Comparison of ENCODE assay signal across 1 cellular context in the genomic region with DNA sequence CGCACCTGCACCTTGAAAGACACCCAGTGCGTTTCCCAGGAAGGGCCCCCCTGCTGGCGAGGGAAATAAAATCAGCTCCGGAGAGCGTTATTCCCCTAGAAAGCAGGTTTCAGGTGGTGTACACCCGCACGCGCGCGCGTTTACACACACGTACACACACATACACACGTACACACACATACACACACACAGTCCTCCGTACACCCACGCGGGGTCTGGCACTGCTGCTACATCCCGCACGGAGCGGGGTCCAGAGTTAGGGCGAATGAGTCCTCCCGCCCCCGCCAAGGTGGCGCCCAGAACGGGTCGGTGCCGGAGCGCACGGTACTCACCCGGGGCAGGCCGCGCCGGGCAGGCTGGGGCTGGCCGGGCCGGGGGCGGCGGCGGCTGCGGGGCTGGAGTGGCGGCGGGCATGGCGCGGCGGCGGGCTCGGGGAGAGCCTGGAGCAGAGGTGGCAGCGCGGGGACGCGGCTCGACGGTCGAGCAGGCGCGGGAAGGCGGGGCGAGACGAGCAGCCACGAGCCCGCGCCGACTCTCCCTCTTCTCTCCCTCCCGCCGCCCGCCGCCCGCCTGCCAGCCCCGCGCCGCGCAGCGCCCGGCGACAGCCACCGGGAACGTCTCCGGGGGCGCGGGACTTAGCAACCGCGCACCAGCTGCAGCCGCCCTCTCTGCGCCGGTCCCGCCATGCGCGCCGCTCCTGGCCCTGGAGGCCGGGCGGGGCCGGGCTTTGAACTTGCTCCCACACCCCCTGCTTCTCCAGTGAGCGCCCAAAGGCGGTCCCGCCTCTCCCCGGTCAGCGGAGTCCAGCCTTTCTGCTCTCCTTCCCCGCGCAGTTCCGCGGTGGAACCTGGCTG.
TF ChIP-seq lines count a peak whose summit lies in the region.

A gene with protein sequence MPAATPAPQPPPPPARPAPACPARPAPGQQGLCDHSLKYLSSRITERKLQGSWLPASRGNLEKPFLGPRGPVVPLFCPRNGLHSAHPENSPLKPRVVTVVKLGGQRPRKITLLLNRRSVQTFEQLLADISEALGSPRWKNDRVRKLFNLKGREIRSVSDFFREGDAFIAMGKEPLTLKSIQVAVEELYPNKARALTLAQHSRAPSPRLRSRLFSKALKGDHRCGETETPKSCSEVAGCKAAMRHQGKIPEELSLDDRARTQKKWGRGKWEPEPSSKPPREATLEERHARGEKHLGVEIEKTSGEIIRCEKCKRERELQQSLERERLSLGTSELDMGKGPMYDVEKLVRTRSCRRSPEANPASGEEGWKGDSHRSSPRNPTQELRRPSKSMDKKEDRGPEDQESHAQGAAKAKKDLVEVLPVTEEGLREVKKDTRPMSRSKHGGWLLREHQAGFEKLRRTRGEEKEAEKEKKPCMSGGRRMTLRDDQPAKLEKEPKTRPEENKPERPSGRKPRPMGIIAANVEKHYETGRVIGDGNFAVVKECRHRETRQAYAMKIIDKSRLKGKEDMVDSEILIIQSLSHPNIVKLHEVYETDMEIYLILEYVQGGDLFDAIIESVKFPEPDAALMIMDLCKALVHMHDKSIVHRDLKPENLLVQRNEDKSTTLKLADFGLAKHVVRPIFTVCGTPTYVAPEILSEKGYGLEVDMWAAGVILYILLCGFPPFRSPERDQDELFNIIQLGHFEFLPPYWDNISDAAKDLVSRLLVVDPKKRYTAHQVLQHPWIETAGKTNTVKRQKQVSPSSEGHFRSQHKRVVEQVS (minus strand): TSS at position 704 of the 854 bp plus-strand sequence. CDS start 290 bp downstream, at position 414.

TF ChIP-seq in Ishikawa, 13 proteins besides CTCF, POLR2A, EP300 and RAD21 (continued from another document):
- TF ChIP-seq, protein P1, sequence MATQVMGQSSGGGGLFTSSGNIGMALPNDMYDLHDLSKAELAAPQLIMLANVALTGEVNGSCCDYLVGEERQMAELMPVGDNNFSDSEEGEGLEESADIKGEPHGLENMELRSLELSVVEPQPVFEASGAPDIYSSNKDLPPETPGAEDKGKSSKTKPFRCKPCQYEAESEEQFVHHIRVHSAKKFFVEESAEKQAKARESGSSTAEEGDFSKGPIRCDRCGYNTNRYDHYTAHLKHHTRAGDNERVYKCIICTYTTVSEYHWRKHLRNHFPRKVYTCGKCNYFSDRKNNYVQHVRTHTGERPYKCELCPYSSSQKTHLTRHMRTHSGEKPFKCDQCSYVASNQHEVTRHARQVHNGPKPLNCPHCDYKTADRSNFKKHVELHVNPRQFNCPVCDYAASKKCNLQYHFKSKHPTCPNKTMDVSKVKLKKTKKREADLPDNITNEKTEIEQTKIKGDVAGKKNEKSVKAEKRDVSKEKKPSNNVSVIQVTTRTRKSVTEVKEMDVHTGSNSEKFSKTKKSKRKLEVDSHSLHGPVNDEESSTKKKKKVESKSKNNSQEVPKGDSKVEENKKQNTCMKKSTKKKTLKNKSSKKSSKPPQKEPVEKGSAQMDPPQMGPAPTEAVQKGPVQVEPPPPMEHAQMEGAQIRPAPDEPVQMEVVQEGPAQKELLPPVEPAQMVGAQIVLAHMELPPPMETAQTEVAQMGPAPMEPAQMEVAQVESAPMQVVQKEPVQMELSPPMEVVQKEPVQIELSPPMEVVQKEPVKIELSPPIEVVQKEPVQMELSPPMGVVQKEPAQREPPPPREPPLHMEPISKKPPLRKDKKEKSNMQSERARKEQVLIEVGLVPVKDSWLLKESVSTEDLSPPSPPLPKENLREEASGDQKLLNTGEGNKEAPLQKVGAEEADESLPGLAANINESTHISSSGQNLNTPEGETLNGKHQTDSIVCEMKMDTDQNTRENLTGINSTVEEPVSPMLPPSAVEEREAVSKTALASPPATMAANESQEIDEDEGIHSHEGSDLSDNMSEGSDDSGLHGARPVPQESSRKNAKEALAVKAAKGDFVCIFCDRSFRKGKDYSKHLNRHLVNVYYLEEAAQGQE (IDR thresholded peaks at IDR 0.05; ENCODE audit: low read depth), result no peak
- no peak for TF ChIP-seq CREB1 (IDR thresholded peaks at IDR 0.05; ENCODE audit: low read depth)
TF ChIP-seq in Ishikawa: peak in this region for 1.
